In the genomic region with DNA sequence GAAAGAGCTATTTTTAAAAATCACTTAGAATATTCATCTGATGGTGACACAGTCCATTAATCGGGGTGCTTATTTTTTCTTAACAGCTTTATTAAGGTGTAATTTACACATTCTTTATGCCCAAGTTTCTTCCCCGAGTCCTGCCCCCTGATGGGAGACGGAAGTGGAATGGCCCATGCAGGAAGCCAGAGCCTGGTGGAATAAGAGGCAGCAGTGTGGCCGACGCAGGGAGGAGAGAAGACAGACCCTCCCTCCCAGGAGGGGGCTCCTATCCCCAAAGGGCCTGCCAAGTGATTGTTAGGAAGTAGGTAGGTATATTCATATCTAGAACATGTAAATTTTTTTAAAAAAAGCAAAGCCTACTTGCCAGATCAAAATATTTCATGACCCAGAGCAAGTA, we compare ENCODE assay signal across 1 cellular context.
TF ChIP-seq lines count a peak whose summit lies in the region.

No MANE protein-coding gene starts in this region.

TF ChIP-seq in SK-N-SH, 30 proteins besides CTCF, POLR2A, EP300 and RAD21 (continued from another document):
- TF ChIP-seq, protein P1, sequence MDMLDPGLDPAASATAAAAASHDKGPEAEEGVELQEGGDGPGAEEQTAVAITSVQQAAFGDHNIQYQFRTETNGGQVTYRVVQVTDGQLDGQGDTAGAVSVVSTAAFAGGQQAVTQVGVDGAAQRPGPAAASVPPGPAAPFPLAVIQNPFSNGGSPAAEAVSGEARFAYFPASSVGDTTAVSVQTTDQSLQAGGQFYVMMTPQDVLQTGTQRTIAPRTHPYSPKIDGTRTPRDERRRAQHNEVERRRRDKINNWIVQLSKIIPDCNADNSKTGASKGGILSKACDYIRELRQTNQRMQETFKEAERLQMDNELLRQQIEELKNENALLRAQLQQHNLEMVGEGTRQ (IDR thresholded peaks at IDR 0.05; ENCODE audit: borderline replicate concordance, low read depth, low read length): no peak
- TF ChIP-seq YY1 (IDR thresholded peaks at IDR 0.05; ENCODE audit: low read depth): no peak
- TF ChIP-seq GABPA (IDR thresholded peaks at IDR 0.05; ENCODE audit: low read depth): no peak
- TF ChIP-seq RCOR1 (IDR thresholded peaks at IDR 0.05; ENCODE audit: low read length): no peak
- no peak for TF ChIP-seq MXI1 (IDR thresholded peaks at IDR 0.05; ENCODE audit: low read depth, low read length)
- TF ChIP-seq FOXJ3 (CRISPR knock-in tag; IDR thresholded peaks at IDR 0.05): no peak
- TF ChIP-seq CHD2 (IDR thresholded peaks at IDR 0.05; ENCODE audit: low read length, partially characterized antibody): no peak
- TF ChIP-seq JUND (IDR thresholded peaks at IDR 0.05): no peak
- no peak for TF ChIP-seq MEF2A (IDR thresholded peaks at IDR 0.05; ENCODE audit: borderline replicate concordance, low read depth)
